In genomic region chr10:59393349-59393748, GRCh38 we compare ENCODE assay signal across 19 cellular contexts. TPM values are rescaled to one million over a fixed set of nuclear protein-coding genes. Genes with fewer than 3 reads are reported as not detected.
DNase-seq lines count a peak whose midpoint lies in the region; ATAC-seq and TF ChIP-seq lines count a peak whose summit lies in the region.
"Had no signal": no experiment of that assay in that cellular context is flagged by ENCODE, and none has a peak within 500 bp of the region (broad histone marks: within the 10 kb centered on the region; RNA-seq: fewer than 3 reads in every experiment).

No MANE protein-coding gene starts in this region.

- CTCF ChIA-PET in PC-3 (lab: Charles Lee) = no interaction called here

- TF ChIP-seq CTCF in PC-3 (conservative IDR thresholded peaks at IDR 0.05; ENCODE audit: low read depth, low read length) (no peak), brain microvascular endothelial cell (IDR thresholded peaks at IDR 0.05; ENCODE audit: low read depth, low read length, missing control alignments) (no peak)

- H3K4me1 Mint-ChIP-seq in activated T-helper 1 cell treated with anti-CD3 and anti-CD28 coated beads, Interleukin-12 subunit alpha, Interleukin-12 subunit beta, Interleukin-2, Interleukin-4 antibody, amounts not matched to agents 30 ng/mL and 10 ng/mL and 1 ng/mL, durations not matched to agents 14 hours and 24 hours and 36 hours (ENCODE audit: low read depth) = no peaks in the 10 kb centered on the region

- no peaks in the 10 kb centered on the region for H3F3A ChIP-seq in PC-3 (ENCODE audit: low read length, unreplicated experiment)

- H3K36me3 ChIP-seq in PC-3 (ENCODE audit: low read depth, low read length) (no peaks in the 10 kb centered on the region), brain microvascular endothelial cell (replicated peaks) (no peaks in the 10 kb centered on the region)

- H3K79me2 ChIP-seq in PC-3 (ENCODE audit: low read length) = no peaks in the 10 kb centered on the region

- no peak for ATAC-seq in PC-3
- no peak for ATAC-seq in HG03097 (IDR thresholded peaks at IDR 0.05; ENCODE audit: low FRiP score, unreplicated experiment)

- H3K4me2 ChIP-seq in PC-3 (ENCODE audit: low read length) = no peak overlapping the region

- no peak overlapping the region for H3K9ac ChIP-seq in PC-3 (ENCODE audit: low read length)

- no peaks in the 10 kb centered on the region for H3K27me3 Mint-ChIP-seq in activated T-helper 1 cell treated with anti-CD3 and anti-CD28 coated beads, Interleukin-12 subunit alpha, Interleukin-12 subunit beta, Interleukin-2, Interleukin-4 antibody, amounts not matched to agents 30 ng/mL and 10 ng/mL and 1 ng/mL, durations not matched to agents 14 hours and 24 hours and 36 hours (ENCODE audit: insufficient read depth)

- no peaks in the 10 kb centered on the region for H3K9me3 Mint-ChIP-seq in activated T-helper 1 cell treated with anti-CD3 and anti-CD28 coated beads, Interleukin-12 subunit alpha, Interleukin-12 subunit beta, Interleukin-2, Interleukin-4 antibody, amounts not matched to agents 30 ng/mL and 10 ng/mL and 1 ng/mL, durations not matched to agents 14 hours and 24 hours and 36 hours

- intact Hi-C loops in PC-3 (cut with micrococcal nuclease) = no loop called here
- intact Hi-C loops in activated T-helper 1 cell treated with anti-CD3 and anti-CD28 coated beads, Interleukin-12 subunit alpha, Interleukin-12 subunit beta, Interleukin-2, Interleukin-4 antibody, amounts not matched to agents 30 ng/mL and 10 ng/mL and 1 ng/mL, durations not matched to agents 14 hours and 24 hours and 36 hours (cut with micrococcal nuclease) = no loop called here

- no TSS peak for BruUV-seq in PC-3 (replicated peaks; lab: Mats Ljungman, UMichigan)

- H3K27ac Mint-ChIP-seq in activated T-helper 1 cell treated with anti-CD3 and anti-CD28 coated beads, Interleukin-12 subunit alpha, Interleukin-12 subunit beta, Interleukin-2, Interleukin-4 antibody, amounts not matched to agents 30 ng/mL and 10 ng/mL and 1 ng/mL, durations not matched to agents 14 hours and 24 hours and 36 hours = no peak overlapping the region

- in situ Hi-C loops in brain microvascular endothelial cell (cut with HindIII; ENCODE audit: low pct_ligation_motif_present, low sequenced_read_pairs) = no loop called here

- no peak overlapping the region for H3K4me3 Mint-ChIP-seq in activated T-helper 1 cell treated with anti-CD3 and anti-CD28 coated beads, Interleukin-12 subunit alpha, Interleukin-12 subunit beta, Interleukin-2, Interleukin-4 antibody, amounts not matched to agents 30 ng/mL and 10 ng/mL and 1 ng/mL, durations not matched to agents 14 hours and 24 hours and 36 hours

- DNase-seq in ELR (ENCODE audit: low read depth) (peak; percentile 2), PC-3 (peak; percentile 46), brain microvascular endothelial cell (peak; percentile 56), iris pigment epithelial cell (ENCODE audit: low read depth) (peak; percentile 18), NCI-H2107 treated with DMSO at 0.1 percent for 48 hours (lab: John Stamatoyannopoulos, UW; ENCODE audit: unreplicated experiment) (no peak), NCI-H1105 treated with DMSO at 0.1 percent for 48 hours (lab: John Stamatoyannopoulos, UW) (no peak)
- no peak for DNase-seq in activated T-helper 1 cell treated with anti-CD3 and anti-CD28 coated beads, Interleukin-12 subunit alpha, Interleukin-12 subunit beta, Interleukin-2, Interleukin-4 antibody, amounts not matched to agents 30 ng/mL and 10 ng/mL and 1 ng/mL, durations not matched to agents 14 hours and 24 hours and 36 hours (ENCODE audit: low spot score)
- DNase-seq: DMS53; H7; Kasumi-1; NCI-H1436 treated with DMSO at 0.1 percent for 48 hours; NCI-H2107; NCI-H345; NCI-H526 treated with DMSO at 0.1 percent for 48 hours; NK-92 treated with Interleukin-12 subunit alpha and Interleukin-12 subunit beta, amount 100 ng/mL, for 24 hours; OCI-M1; Right ventricle myocardium superior had no signal

- no peaks in the 10 kb centered on the region for H3K9me3 ChIP-seq in PC-3 (ENCODE audit: low read length)

- POLR2A ChIA-PET in PC-3 (lab: Charles Lee; ENCODE audit: unreplicated experiment) = no interaction called here

- no peaks in the 10 kb centered on the region for H4K20me1 ChIP-seq in PC-3 (ENCODE audit: low read length)

- H3K4me3 ChIP-seq in PC-3 (ENCODE audit: low read length) = no peak overlapping the region
- no peak overlapping the region for H3K4me3 ChIP-seq in brain microvascular endothelial cell (ENCODE audit: low read depth, low read length)

- no peak overlapping the region for H2AFZ ChIP-seq in PC-3 (ENCODE audit: low read length)

- peaks cover 14% of the 10 kb centered on the region for H3K4me1 ChIP-seq in PC-3 (ENCODE audit: insufficient read depth, low read length)

- H3K27me3 ChIP-seq in PC-3 (ENCODE audit: low read length) (no peaks in the 10 kb centered on the region), brain microvascular endothelial cell (replicated peaks) (no peaks in the 10 kb centered on the region)

- no peaks in the 10 kb centered on the region for H3K36me3 Mint-ChIP-seq in activated T-helper 1 cell treated with anti-CD3 and anti-CD28 coated beads, Interleukin-12 subunit alpha, Interleukin-12 subunit beta, Interleukin-2, Interleukin-4 antibody, amounts not matched to agents 30 ng/mL and 10 ng/mL and 1 ng/mL, durations not matched to agents 14 hours and 24 hours and 36 hours (ENCODE audit: low read depth)

- H3K27ac ChIP-seq in PC-3 (ENCODE audit: low read length) (no peak overlapping the region), brain microvascular endothelial cell (peak overlapping the region; percentile 19)

- no peaks in the 10 kb centered on the region for H3K9me2 ChIP-seq in PC-3 (replicated peaks; ENCODE audit: low read length)

RNA-seq across cellular contexts. Expression of gene FAM13C, which starts 31.0 kb away (rescaled TPM):
- total RNA-seq in PC-3 (2014; rRNA removed) = 0.07 and 0.63 TPM in 2 replicates
- total RNA-seq in activated T-helper 1 cell treated with anti-CD3 and anti-CD28 coated beads, Interleukin-12 subunit alpha, Interleukin-12 subunit beta, Interleukin-2, Interleukin-4 antibody, amounts not matched to agents 30 ng/mL and 10 ng/mL and 1 ng/mL, durations not matched to agents 14 hours and 24 hours and 36 hours = not detected in 2 replicates
- total RNA-seq: G401 had no signal

Comparison
In these comparisons a context has a peak if more than half of its experiments do, and no peak if none do; other contexts are left out.
1. DNase-seq: peak in ELR (single experiment), PC-3 (single experiment), brain microvascular endothelial cell (single experiment) and iris pigment epithelial cell (single experiment); none in activated T-helper 1 cell treated with anti-CD3 and anti-CD28 coated beads, Interleukin-12 subunit alpha, Interleukin-12 subunit beta, Interleukin-2, Interleukin-4 antibody, amounts not matched to agents 30 ng/mL and 10 ng/mL and 1 ng/mL, durations not matched to agents 14 hours and 24 hours and 36 hours (single experiment), NCI-H2107 treated with DMSO at 0.1 percent for 48 hours (single experiment) and NCI-H1105 treated with DMSO at 0.1 percent for 48 hours (single experiment).